1 cellular context compared by ENCODE assay signal in the genomic region with DNA sequence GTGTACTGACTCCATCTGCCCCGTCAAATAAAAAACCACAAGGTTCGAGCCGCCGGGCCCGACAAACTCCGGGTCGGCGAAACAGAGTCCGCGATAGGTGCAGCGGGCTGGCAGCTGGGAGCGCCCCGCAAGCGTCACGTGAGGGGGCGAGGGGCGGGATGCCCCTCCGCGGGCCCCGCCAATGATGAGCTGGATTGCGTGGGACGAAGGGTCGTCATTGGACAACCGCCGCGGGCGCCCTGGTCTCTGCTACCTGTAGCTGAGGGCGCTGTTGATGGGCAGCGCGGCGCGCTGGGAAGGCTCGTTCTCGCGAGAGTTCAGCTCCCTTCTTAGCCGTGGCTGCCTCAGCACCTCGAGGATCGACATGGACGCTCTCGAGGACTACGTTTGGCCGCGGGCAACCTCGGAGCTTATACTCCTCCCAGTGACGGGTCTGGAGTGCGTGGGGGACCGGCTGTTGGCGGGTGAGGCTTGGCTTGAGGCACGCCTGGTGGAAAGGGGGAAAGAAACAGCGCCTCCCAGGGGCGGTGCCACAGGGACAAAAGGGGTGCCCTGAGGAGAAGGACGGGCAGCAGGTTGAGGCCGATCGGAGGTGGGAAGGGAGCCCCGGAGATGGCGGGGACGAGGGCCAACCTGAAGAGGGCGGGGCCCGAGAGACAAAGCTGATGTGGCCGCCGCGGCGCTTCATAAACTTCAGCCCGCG.
A peak's percentile ranks its signal among the peaks of the same experiment; 100 is the strongest.
TF ChIP-seq lines count a peak whose summit lies in the region.

A gene with protein sequence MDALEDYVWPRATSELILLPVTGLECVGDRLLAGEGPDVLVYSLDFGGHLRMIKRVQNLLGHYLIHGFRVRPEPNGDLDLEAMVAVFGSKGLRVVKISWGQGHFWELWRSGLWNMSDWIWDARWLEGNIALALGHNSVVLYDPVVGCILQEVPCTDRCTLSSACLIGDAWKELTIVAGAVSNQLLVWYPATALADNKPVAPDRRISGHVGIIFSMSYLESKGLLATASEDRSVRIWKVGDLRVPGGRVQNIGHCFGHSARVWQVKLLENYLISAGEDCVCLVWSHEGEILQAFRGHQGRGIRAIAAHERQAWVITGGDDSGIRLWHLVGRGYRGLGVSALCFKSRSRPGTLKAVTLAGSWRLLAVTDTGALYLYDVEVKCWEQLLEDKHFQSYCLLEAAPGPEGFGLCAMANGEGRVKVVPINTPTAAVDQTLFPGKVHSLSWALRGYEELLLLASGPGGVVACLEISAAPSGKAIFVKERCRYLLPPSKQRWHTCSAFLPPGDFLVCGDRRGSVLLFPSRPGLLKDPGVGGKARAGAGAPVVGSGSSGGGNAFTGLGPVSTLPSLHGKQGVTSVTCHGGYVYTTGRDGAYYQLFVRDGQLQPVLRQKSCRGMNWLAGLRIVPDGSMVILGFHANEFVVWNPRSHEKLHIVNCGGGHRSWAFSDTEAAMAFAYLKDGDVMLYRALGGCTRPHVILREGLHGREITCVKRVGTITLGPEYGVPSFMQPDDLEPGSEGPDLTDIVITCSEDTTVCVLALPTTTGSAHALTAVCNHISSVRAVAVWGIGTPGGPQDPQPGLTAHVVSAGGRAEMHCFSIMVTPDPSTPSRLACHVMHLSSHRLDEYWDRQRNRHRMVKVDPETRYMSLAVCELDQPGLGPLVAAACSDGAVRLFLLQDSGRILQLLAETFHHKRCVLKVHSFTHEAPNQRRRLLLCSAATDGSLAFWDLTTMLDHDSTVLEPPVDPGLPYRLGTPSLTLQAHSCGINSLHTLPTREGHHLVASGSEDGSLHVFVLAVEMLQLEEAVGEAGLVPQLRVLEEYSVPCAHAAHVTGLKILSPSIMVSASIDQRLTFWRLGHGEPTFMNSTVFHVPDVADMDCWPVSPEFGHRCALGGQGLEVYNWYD (plus strand): TSS at position 324 of the 703 bp plus-strand sequence. CDS start 41 bp downstream, at position 365.

TF ChIP-seq in A549, 52 proteins besides CTCF, POLR2A, EP300 and RAD21 (continued from another document):
- TF ChIP-seq E2F6 (IDR thresholded peaks at IDR 0.05; ENCODE audit: borderline replicate concordance, low read depth): peak; percentile 49; the same call in 1 of the 2 replicates
- TF ChIP-seq, protein P1, sequence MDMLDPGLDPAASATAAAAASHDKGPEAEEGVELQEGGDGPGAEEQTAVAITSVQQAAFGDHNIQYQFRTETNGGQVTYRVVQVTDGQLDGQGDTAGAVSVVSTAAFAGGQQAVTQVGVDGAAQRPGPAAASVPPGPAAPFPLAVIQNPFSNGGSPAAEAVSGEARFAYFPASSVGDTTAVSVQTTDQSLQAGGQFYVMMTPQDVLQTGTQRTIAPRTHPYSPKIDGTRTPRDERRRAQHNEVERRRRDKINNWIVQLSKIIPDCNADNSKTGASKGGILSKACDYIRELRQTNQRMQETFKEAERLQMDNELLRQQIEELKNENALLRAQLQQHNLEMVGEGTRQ (IDR thresholded peaks at IDR 0.05): peak; percentile 96
- no peak for TF ChIP-seq RCOR1 (IDR thresholded peaks at IDR 0.05; ENCODE audit: low read depth, low read length)
- TF ChIP-seq HOXB13 (CRISPR knock-in tag; IDR thresholded peaks at IDR 0.05; ENCODE audit: low read depth): peak; percentile 31; the same call in 1 of the 2 replicates
- peak; percentile 56; the same call in 1 of the 2 replicates for TF ChIP-seq PHF8 (IDR thresholded peaks at IDR 0.05; ENCODE audit: borderline replicate concordance, low read depth)
- TF ChIP-seq SMC3 (IDR thresholded peaks at IDR 0.05): no peak
- TF ChIP-seq MAFK (IDR thresholded peaks at IDR 0.05; ENCODE audit: partially characterized antibody): peak; percentile 18
- TF ChIP-seq, protein P2, sequence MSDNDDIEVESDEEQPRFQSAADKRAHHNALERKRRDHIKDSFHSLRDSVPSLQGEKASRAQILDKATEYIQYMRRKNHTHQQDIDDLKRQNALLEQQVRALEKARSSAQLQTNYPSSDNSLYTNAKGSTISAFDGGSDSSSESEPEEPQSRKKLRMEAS (IDR thresholded peaks at IDR 0.05): peak; percentile 89
- peak; percentile 93 for TF ChIP-seq CHD2 (IDR thresholded peaks at IDR 0.05; ENCODE audit: low read length, partially characterized antibody)
- peak; percentile 48; the same call in 1 of the 2 replicates for TF ChIP-seq GATA3 (IDR thresholded peaks at IDR 0.05; ENCODE audit: borderline replicate concordance)
- TF ChIP-seq, protein P3, sequence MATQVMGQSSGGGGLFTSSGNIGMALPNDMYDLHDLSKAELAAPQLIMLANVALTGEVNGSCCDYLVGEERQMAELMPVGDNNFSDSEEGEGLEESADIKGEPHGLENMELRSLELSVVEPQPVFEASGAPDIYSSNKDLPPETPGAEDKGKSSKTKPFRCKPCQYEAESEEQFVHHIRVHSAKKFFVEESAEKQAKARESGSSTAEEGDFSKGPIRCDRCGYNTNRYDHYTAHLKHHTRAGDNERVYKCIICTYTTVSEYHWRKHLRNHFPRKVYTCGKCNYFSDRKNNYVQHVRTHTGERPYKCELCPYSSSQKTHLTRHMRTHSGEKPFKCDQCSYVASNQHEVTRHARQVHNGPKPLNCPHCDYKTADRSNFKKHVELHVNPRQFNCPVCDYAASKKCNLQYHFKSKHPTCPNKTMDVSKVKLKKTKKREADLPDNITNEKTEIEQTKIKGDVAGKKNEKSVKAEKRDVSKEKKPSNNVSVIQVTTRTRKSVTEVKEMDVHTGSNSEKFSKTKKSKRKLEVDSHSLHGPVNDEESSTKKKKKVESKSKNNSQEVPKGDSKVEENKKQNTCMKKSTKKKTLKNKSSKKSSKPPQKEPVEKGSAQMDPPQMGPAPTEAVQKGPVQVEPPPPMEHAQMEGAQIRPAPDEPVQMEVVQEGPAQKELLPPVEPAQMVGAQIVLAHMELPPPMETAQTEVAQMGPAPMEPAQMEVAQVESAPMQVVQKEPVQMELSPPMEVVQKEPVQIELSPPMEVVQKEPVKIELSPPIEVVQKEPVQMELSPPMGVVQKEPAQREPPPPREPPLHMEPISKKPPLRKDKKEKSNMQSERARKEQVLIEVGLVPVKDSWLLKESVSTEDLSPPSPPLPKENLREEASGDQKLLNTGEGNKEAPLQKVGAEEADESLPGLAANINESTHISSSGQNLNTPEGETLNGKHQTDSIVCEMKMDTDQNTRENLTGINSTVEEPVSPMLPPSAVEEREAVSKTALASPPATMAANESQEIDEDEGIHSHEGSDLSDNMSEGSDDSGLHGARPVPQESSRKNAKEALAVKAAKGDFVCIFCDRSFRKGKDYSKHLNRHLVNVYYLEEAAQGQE (IDR thresholded peaks at IDR 0.05): peak; percentile 86
- peak; percentile 37; the same call in 1 of the 2 replicates for TF ChIP-seq HOXB5 (CRISPR knock-in tag; IDR thresholded peaks at IDR 0.05)
- TF ChIP-seq HOXA7 (CRISPR knock-in tag; IDR thresholded peaks at IDR 0.05): peak; percentile 43; the same call in 1 of the 2 replicates
- peak; percentile 88 for TF ChIP-seq BHLHE40 (IDR thresholded peaks at IDR 0.05; ENCODE audit: low read depth, low read length)
- no peak for TF ChIP-seq SREBF2 (IDR thresholded peaks at IDR 0.05)
- no peak for TF ChIP-seq ATOH8 (CRISPR knock-in tag; IDR thresholded peaks at IDR 0.05; ENCODE audit: low read depth)
- TF ChIP-seq, protein P4, sequence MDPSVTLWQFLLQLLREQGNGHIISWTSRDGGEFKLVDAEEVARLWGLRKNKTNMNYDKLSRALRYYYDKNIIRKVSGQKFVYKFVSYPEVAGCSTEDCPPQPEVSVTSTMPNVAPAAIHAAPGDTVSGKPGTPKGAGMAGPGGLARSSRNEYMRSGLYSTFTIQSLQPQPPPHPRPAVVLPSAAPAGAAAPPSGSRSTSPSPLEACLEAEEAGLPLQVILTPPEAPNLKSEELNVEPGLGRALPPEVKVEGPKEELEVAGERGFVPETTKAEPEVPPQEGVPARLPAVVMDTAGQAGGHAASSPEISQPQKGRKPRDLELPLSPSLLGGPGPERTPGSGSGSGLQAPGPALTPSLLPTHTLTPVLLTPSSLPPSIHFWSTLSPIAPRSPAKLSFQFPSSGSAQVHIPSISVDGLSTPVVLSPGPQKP (IDR thresholded peaks at IDR 0.05; ENCODE audit: low read depth, low read length): no peak
- TF ChIP-seq JUN (IDR thresholded peaks at IDR 0.05): peak in 1 of 2 experiments; percentile 74; a peak in 3 of 5 replicates
- TF ChIP-seq FOSB (CRISPR knock-in tag; IDR thresholded peaks at IDR 0.05): peak; percentile 40; the same call in 1 of the 2 replicates
